Comparison of ENCODE assay signal across 8 cellular contexts in the genomic region with DNA sequence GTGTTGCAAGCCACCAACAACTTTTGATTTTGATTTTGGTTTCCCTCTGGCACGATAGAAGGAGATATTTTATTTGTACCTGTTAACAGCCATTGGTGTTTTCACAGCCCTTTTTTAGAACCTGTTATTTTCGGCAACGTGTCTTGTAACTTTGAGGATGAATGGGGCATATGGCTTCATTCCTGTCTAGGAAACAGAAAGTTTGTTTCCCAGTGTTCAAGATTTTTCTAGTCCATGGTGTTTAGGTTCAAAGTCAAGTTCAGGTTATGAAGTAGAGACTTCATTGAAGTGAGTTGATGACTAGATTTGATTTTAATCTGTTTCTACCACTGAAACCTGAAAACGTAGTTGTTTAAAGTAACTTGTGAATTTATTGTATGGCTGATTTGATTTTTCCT. TPM values are rescaled to one million over a fixed set of nuclear protein-coding genes. Genes with fewer than 3 reads are reported as not detected.
A peak's percentile ranks its signal among the peaks of the same experiment; 100 is the strongest.
DNase-seq lines count a peak whose midpoint lies in the region; ATAC-seq and TF ChIP-seq lines count a peak whose summit lies in the region.

No MANE protein-coding gene starts in this region.

- peaks cover 22% of the 10 kb centered on the region for H3F3A ChIP-seq in DOHH2 (ENCODE audit: control insufficient read depth, insufficient read depth)

- intact Hi-C loops in esophagus squamous epithelium (cut with DNase I) = no loop called here

- peak overlapping the region; percentile 65 for H3K4me2 ChIP-seq in DOHH2 (ENCODE audit: low read length)

- no peaks in the 10 kb centered on the region for H3K9me2 ChIP-seq in DOHH2 (replicated peaks; ENCODE audit: control insufficient read depth, low read length)

- H3K36me3 ChIP-seq in DOHH2 (ENCODE audit: control insufficient read depth, low read length) = peaks cover 43% of the 10 kb centered on the region
- H3K36me3 ChIP-seq in SK-N-MC (ENCODE audit: insufficient read depth, low read length) = no peaks in the 10 kb centered on the region
- no peaks in the 10 kb centered on the region for H3K36me3 ChIP-seq in esophagus squamous epithelium
- no peaks in the 10 kb centered on the region for H3K36me3 ChIP-seq in rectal smooth muscle tissue (ENCODE audit: control insufficient read depth, insufficient read depth, low read length)

- H3K27me3 ChIP-seq in DOHH2 (ENCODE audit: control insufficient read depth, low read length) = no peaks in the 10 kb centered on the region
- H3K27me3 ChIP-seq in esophagus squamous epithelium = no peaks in the 10 kb centered on the region
- no peaks in the 10 kb centered on the region for H3K27me3 ChIP-seq in rectal smooth muscle tissue (ENCODE audit: control insufficient read depth, insufficient read depth, low read length)

- no peak for ATAC-seq in HG02588 (IDR thresholded peaks at IDR 0.05; ENCODE audit: unreplicated experiment)
- no peak for ATAC-seq in GM21526 (IDR thresholded peaks at IDR 0.05; ENCODE audit: low FRiP score, unreplicated experiment)

- TF ChIP-seq CTCF in DOHH2 (IDR thresholded peaks at IDR 0.05; ENCODE audit: low read depth, low read length, poor library complexity, severe bottlenecking) (no peak), esophagus squamous epithelium (IDR thresholded peaks at IDR 0.05) (no peak)

- H3K4me1 ChIP-seq in DOHH2 (ENCODE audit: control insufficient read depth, low read length) (peaks cover 42% of the 10 kb centered on the region), esophagus squamous epithelium (peaks cover 0 to 25% (median 0%) of the 10 kb centered on the region in 3 donors), rectal smooth muscle tissue (ENCODE audit: control insufficient read depth, insufficient read depth, low read length) (no peaks in the 10 kb centered on the region)

- DNase-seq in SK-N-MC (ENCODE audit: low read depth, low spot score) (no peak), esophagus squamous epithelium (lab: John Stamatoyannopoulos, UW) (no peak), NCI-H1105 treated with DMSO at 0.1 percent for 48 hours (lab: John Stamatoyannopoulos, UW) (no peak), Kasumi-1 (lab: John Stamatoyannopoulos, UW) (no peak)

- H3K9ac ChIP-seq in SK-N-MC (ENCODE audit: insufficient read length) = no peak overlapping the region
- H3K9ac ChIP-seq in rectal smooth muscle tissue (ENCODE audit: low read length) = no peak overlapping the region

- peaks cover 53% of the 10 kb centered on the region for H3K79me2 ChIP-seq in DOHH2 (ENCODE audit: control insufficient read depth, low read length)

- TF ChIP-seq POLR2A in esophagus squamous epithelium (IDR thresholded peaks at IDR 0.05) = no peak

- H3K4me3 ChIP-seq in DOHH2 (ENCODE audit: low read length) (peak overlapping the region; percentile 99), SK-N-MC (peak overlapping the region; percentile 89), esophagus squamous epithelium (peak overlapping the region; percentile 50 to 82 (median 70)), rectal smooth muscle tissue (ENCODE audit: low read length) (peak overlapping the region; percentile 86)

- 3 to 4% methylated on average over 4 of the region's 4 CpGs for WGBS in esophagus squamous epithelium, 2 donors

- H3K9me3 ChIP-seq in DOHH2 (ENCODE audit: control insufficient read depth, insufficient read depth, low read length) = no peaks in the 10 kb centered on the region
- no peaks in the 10 kb centered on the region for H3K9me3 ChIP-seq in SK-N-MC (ENCODE audit: low read depth, low read length)
- H3K9me3 ChIP-seq in esophagus squamous epithelium = no peaks in the 10 kb centered on the region

- H3K27ac ChIP-seq in DOHH2 (ENCODE audit: low read depth, low read length) (peak overlapping the region; percentile 87), SK-N-MC (no peak overlapping the region), esophagus squamous epithelium (peak overlapping the region; percentile 77 to 94 (median 92)), rectal smooth muscle tissue (ENCODE audit: low read depth, low read length) (peak overlapping the region; percentile 82)

- H4K20me1 ChIP-seq in DOHH2 (ENCODE audit: control insufficient read depth, insufficient read depth, low read depth, low read length) = no peaks in the 10 kb centered on the region

RNA-seq across cellular contexts. Expression of gene RASGRP3, which starts 0.3 kb away (rescaled TPM):
- total RNA-seq in esophagus squamous epithelium = 10 to 100 TPM in 1 of 4 donors, 1 to 10 TPM in 2, under 1 TPM in 1; 0.53 to 10.2 (median 5.3) TPM
